Comparison of ENCODE assay signal across 26 cellular contexts in genomic region chr3:178048768-178049167, GRCh38.
"Had no signal": no experiment of that assay in that cellular context is flagged by ENCODE, and none has a peak within 500 bp of the region (broad histone marks: within the 10 kb centered on the region; RNA-seq: fewer than 3 reads in every experiment).

No MANE protein-coding gene starts in this region.

- DNase-seq: activated CD4-positive, alpha-beta memory T cell treated with anti-CD3 and anti-CD28 coated beads, Interleukin-2, amount 10 ng/mL, durations not matched to agents 7 days and 5 days; activated CD4-positive, alpha-beta T cell treated with anti-CD3 and anti-CD28 coated beads for 1 hour; activated CD4-positive, alpha-beta T cell treated with anti-CD3 and anti-CD28 coated beads, Interleukin-2, amount 10 ng/mL, durations not matched to agents 7 days and 5 days; activated CD8-positive, alpha-beta memory T cell treated with anti-CD3 and anti-CD28 coated beads, Interleukin-2, amount 10 ng/mL, durations not matched to agents 7 days and 5 days; activated naive CD4-positive, alpha-beta T cell treated with anti-CD3 and anti-CD28 coated beads, Interleukin-2, amount 50 U/mL, for 16 hours; activated T-cell treated with anti-CD3 and anti-CD28 coated beads, Interleukin-2, amount 50 U/mL, for 48 hours; amniotic stem cell; central memory CD4-positive, alpha-beta T cell; esophagus squamous epithelium; islet precursor cell; left ventricle myocardium inferior; mucosa of descending colon; sigmoid colon; stimulated activated CD4-positive, alpha-beta T cell treated with anti-CD3 and anti-CD28 coated beads, Interleukin-2, amount 100 ng/mL, for 24 hours; stimulated activated naive B cell treated with anti-CD40 and anti-IgM and Interleukin-4, amounts not matched to agents 10 μg/mL and 1 μg/mL and 100 μg/mL, for 72 hours; T-helper 2 cell; tibial artery; upper lobe of right lung had no signal

- ATAC-seq: activated CD8-positive, alpha-beta memory T cell treated with anti-CD3 and anti-CD28 coated beads, Interleukin-2, amount 10 ng/mL, durations not matched to agents 7 days and 5 days; gastroesophageal sphincter; mucosa of descending colon; natural killer cell treated with Interleukin-12 subunit alpha and Interleukin-12 subunit beta and Interleukin-15 and Interleukin-18, amount 100 ng/mL, for 72 hours; stimulated activated naive B cell treated with anti-CD40 and anti-IgM and Interleukin-4, amounts not matched to agents 10 μg/mL and 1 μg/mL and 100 μg/mL, for 72 hours; upper lobe of right lung; WTC11 had no signal

- H3K4me3 ChIP-seq: breast epithelium, esophagus squamous epithelium, gastroesophageal sphincter, hepatocyte, left ventricle myocardium inferior, lung, mucosa of descending colon, sigmoid colon, smooth muscle cell, suprapubic skin, tibial artery, upper lobe of right lung had no signal

- H2AFZ ChIP-seq: hepatocyte had no signal

- H3K4me2 ChIP-seq: hepatocyte, smooth muscle cell had no signal

- H3K27ac ChIP-seq: breast epithelium, esophagus squamous epithelium, gastroesophageal sphincter, hepatocyte, left ventricle myocardium inferior, sigmoid colon, suprapubic skin, tibial artery, upper lobe of right lung had no signal

- H3K9me3 ChIP-seq: breast epithelium, esophagus squamous epithelium, gastroesophageal sphincter, left ventricle myocardium inferior, mucosa of descending colon, sigmoid colon, suprapubic skin, tibial artery, upper lobe of right lung had no signal

- H3K4me1 ChIP-seq: breast epithelium, esophagus squamous epithelium, gastroesophageal sphincter, left ventricle myocardium inferior, sigmoid colon, suprapubic skin, upper lobe of right lung had no signal

- H3K27me3 ChIP-seq: breast epithelium, esophagus squamous epithelium, gastroesophageal sphincter, hepatocyte, sigmoid colon, suprapubic skin, tibial artery, upper lobe of right lung had no signal

- H3K36me3 ChIP-seq: breast epithelium, esophagus squamous epithelium, gastroesophageal sphincter, left ventricle myocardium inferior, sigmoid colon, suprapubic skin, tibial artery, upper lobe of right lung had no signal
